In genomic region chr7:29619111-29619510, GRCh38 we compare ENCODE assay signal across 36 cellular contexts. TPM values are rescaled to one million over a fixed set of nuclear protein-coding genes. Genes with fewer than 3 reads are reported as not detected.
DNase-seq lines count a peak whose midpoint lies in the region; ATAC-seq, FAIRE-seq and TF ChIP-seq lines count a peak whose summit lies in the region.
"Had no signal": no experiment of that assay in that cellular context is flagged by ENCODE, and none has a peak within 500 bp of the region (broad histone marks: within the 10 kb centered on the region; RNA-seq: fewer than 3 reads in every experiment).

No MANE protein-coding gene starts in this region.

- TF ChIP-seq POLR2A in K562 (conservative IDR thresholded peaks at IDR 0.05) = no peak

- H3K79me2 ChIP-seq in K562 (ENCODE audit: control insufficient read depth, insufficient read depth, low read length) (no peaks in the 10 kb centered on the region), trophoblast cell (ENCODE audit: control insufficient read depth, insufficient read depth, low read length, poor library complexity) (no peaks in the 10 kb centered on the region)

- H3K9me3 ChIP-seq in K562 (replicated peaks; ENCODE audit: control insufficient read depth, insufficient read depth, low read depth, low read length) (no peaks in the 10 kb centered on the region), trophoblast cell (ENCODE audit: insufficient read depth, low read depth, low read length) (no peaks in the 10 kb centered on the region)
- H3K9me3 ChIP-seq: A549; BE2C; BLaER1; BLaER1 treated with 17β-estradiol and CSF1 and Interleukin-3, amounts not matched to agents 10 nM and 100 nM; Caco-2 had no signal

- H3K27ac ChIP-seq in K562 (ENCODE audit: extremely low read depth, low read depth, low read length) = no peak overlapping the region
- H3K27ac ChIP-seq in trophoblast cell (ENCODE audit: low read depth, low read length) = no peak overlapping the region
- H3K27ac ChIP-seq: 22Rv1; A549; BLaER1; BLaER1 treated with 17β-estradiol and CSF1 and Interleukin-3, amounts not matched to agents 10 nM and 100 nM; C4-2B had no signal

- no peak overlapping the region for H2BK120ac ChIP-seq in trophoblast cell (ENCODE audit: insufficient read depth, low read length, poor library complexity)

- no peak overlapping the region for H3K23ac ChIP-seq in trophoblast cell (ENCODE audit: low read length)

- H3K4ac ChIP-seq in trophoblast cell (ENCODE audit: low read depth, low read length) = no peak overlapping the region

- 33% methylated on average over 5 of the region's 5 CpGs for WGBS in K562 (ENCODE audit: insufficient coverage, low coverage, missing lambda C conversion rate)
- no CpG with 5 or more reads among the region's 5 CpGs for WGBS in trophoblast cell (ENCODE audit: extremely low coverage, insufficient coverage, insufficient read length)

- H3K4me3 ChIP-seq in K562 = no peak overlapping the region
- no peak overlapping the region for H3K4me3 ChIP-seq in trophoblast cell (ENCODE audit: low read depth, low read length)
- H3K4me3 ChIP-seq: A549; BLaER1; BLaER1 treated with 17β-estradiol and CSF1 and Interleukin-3, amounts not matched to agents 10 nM and 100 nM had no signal

- H2BK5ac ChIP-seq in trophoblast cell (ENCODE audit: low read depth, low read length, poor library complexity) = no peak overlapping the region

- no peak overlapping the region for H3K18ac ChIP-seq in trophoblast cell (ENCODE audit: low read length)

- intact Hi-C loops in K562 (cut with micrococcal nuclease) = no loop called here

- peaks cover 3 to 6% of the 10 kb centered on the region in 2 experiments; a peak in 2 of 5 replicates for H3K27me3 ChIP-seq in K562 (ENCODE audit: control insufficient read depth in 2 of 2, insufficient read depth in 2 of 2, low read length in 2 of 2)
- H3K27me3 ChIP-seq in trophoblast cell (ENCODE audit: insufficient read depth, low read length) = no peaks in the 10 kb centered on the region
- H3K27me3 ChIP-seq: BE2C; BLaER1; BLaER1 treated with 17β-estradiol and CSF1 and Interleukin-3, amounts not matched to agents 10 nM and 100 nM had no signal

- H4K91ac ChIP-seq in trophoblast cell (ENCODE audit: low read depth, low read length) = no peak overlapping the region

- H3K4me1 ChIP-seq in K562 (replicated peaks in 1 of 2; ENCODE audit: control insufficient read depth in 2 of 2, insufficient read depth in 2 of 2, low read length in 2 of 2) (peaks cover 0 to 6% of the 10 kb centered on the region in 2 experiments; a peak in 1 of 5 replicates), trophoblast cell (ENCODE audit: control insufficient read depth in 1 of 2, insufficient read depth in 2 of 2, low read length in 2 of 2) (peaks cover 5% of the 10 kb centered on the region in 2 experiments)
- H3K4me1 ChIP-seq: BE2C; BLaER1; BLaER1 treated with 17β-estradiol and CSF1 and Interleukin-3, amounts not matched to agents 10 nM and 100 nM; Caco-2 had no signal

- H3K4me2 ChIP-seq in K562 (ENCODE audit: insufficient read depth, low read length) (no peak overlapping the region), trophoblast cell (ENCODE audit: low read length) (no peak overlapping the region)
- H3K4me2 ChIP-seq: A549; BLaER1; BLaER1 treated with 17β-estradiol and CSF1 and Interleukin-3, amounts not matched to agents 10 nM and 100 nM had no signal

- H2BK12ac ChIP-seq in trophoblast cell (ENCODE audit: low read length) = no peak overlapping the region

- in situ Hi-C loops in K562 (cut with MboI) = no loop called here

- BruUV-seq in K562 (replicated peaks; lab: Mats Ljungman, UMichigan) = no TSS peak

- FAIRE-seq in K562 (lab: Jason Lieb, UNC) = no peak
- FAIRE-seq: A204.1, A549, D721Med had no signal

- H2AFZ ChIP-seq in K562 (ENCODE audit: low read depth, low read length) (no peak overlapping the region), trophoblast cell (ENCODE audit: insufficient read depth, low read length, poor library complexity) (no peak overlapping the region)

- H3K14ac ChIP-seq in trophoblast cell (ENCODE audit: low read length) = no peak overlapping the region

- H4K20me1 ChIP-seq in K562 (replicated peaks; ENCODE audit: control insufficient read depth, insufficient read depth, low read length) = no peaks in the 10 kb centered on the region
- H4K20me1 ChIP-seq: BLaER1; BLaER1 treated with 17β-estradiol and CSF1 and Interleukin-3, amounts not matched to agents 10 nM and 100 nM had no signal

- H3K9ac ChIP-seq in K562 (ENCODE audit: insufficient read depth in 1 of 2, low read depth in 2 of 2, low read length in 2 of 2) = no peak overlapping the region
- H3K9ac ChIP-seq in trophoblast cell (ENCODE audit: low read length) = no peak overlapping the region
- H3K9ac ChIP-seq: BLaER1; BLaER1 treated with 17β-estradiol and CSF1 and Interleukin-3, amounts not matched to agents 10 nM and 100 nM had no signal

- CTCF ChIA-PET in K562 (lab: Yijun Ruan, JAX; ENCODE audit: low intra/inter-chr PET ratio) = no interaction called here

- ATAC-seq in K562 (no peak), HG02981 (IDR thresholded peaks at IDR 0.05; ENCODE audit: unreplicated experiment) (no peak)
- ATAC-seq: A549; CD8-positive, alpha-beta T cell had no signal

- no peaks in the 10 kb centered on the region for H3K36me3 ChIP-seq in K562 (ENCODE audit: control insufficient read depth, insufficient read depth, low read length)
- H3K36me3 ChIP-seq in trophoblast cell (ENCODE audit: control insufficient read depth in 1 of 2, insufficient read depth in 2 of 2, low read length in 2 of 2) = no peaks in the 10 kb centered on the region
- H3K36me3 ChIP-seq: BE2C; BLaER1; BLaER1 treated with 17β-estradiol and CSF1 and Interleukin-3, amounts not matched to agents 10 nM and 100 nM had no signal

- no peaks in the 10 kb centered on the region for H3K79me1 ChIP-seq in trophoblast cell (ENCODE audit: low read length)

- H4K8ac ChIP-seq in trophoblast cell (ENCODE audit: low read depth, low read length) = no peak overlapping the region

- no peak overlapping the region for H2AK5ac ChIP-seq in trophoblast cell (ENCODE audit: low read length)

- DNase-seq in M059J (ENCODE audit: low read depth) (peak; percentile 34), K562 (ENCODE audit: extremely low read depth in 1 of 4, low spot score in 3 of 4) (no peak), trophoblast cell (peak; percentile 44 to 96), NCI-H2029 (lab: John Stamatoyannopoulos, UW) (no peak), DMS 273 treated with DMSO at 0.1 percent for 48 hours (lab: John Stamatoyannopoulos, UW) (no peak)
- DNase-seq: 8988T; ACHN; AML-193; BE2C; C1 segment of cervical spinal cord; Caco-2; Calu3; CD4-positive, alpha-beta memory T cell; CD4-positive, alpha-beta T cell; CD4-positive, CD25-positive, alpha-beta regulatory T cell; CD8-positive, alpha-beta memory T cell; CD8-positive, alpha-beta T cell; COR-L47; DMS153; DMS53; DMS79; DMS79 treated with DMSO at 0.1 percent for 48 hours; DND-41; EL had no signal

- H3K9me1 ChIP-seq in K562 (ENCODE audit: control insufficient read depth, insufficient read depth, low read length) = no peaks in the 10 kb centered on the region

- POLR2A ChIA-PET in K562 (lab: Yijun Ruan, JAX) = interaction anchor here (0.6 kb wide), 2 partner anchors 30 to 131 kb away, joined by 3 to 4 read pairs; no protein-coding TSS in a partner anchor

- no peak for TF ChIP-seq EP300 in K562 (IDR thresholded peaks at IDR 0.05; ENCODE audit: low read length)

- no peak overlapping the region for H4K12ac ChIP-seq in trophoblast cell (ENCODE audit: low read depth, low read length)

- no peak for TF ChIP-seq CTCF in K562 (IDR thresholded peaks at IDR 0.05 in 2 of 3, conservative IDR thresholded peaks at IDR 0.05 in 1 of 3; ENCODE audit: insufficient read depth in 2 of 3, low read depth in 1 of 3, low read length in 3 of 3)

- TF ChIP-seq RAD21 in K562 (CRISPR knock-in tag; conservative IDR thresholded peaks at IDR 0.05 in 1 of 2, IDR thresholded peaks at IDR 0.05 in 1 of 2) = no peak

TF ChIP-seq in K562, 482 proteins besides CTCF, POLR2A, EP300 and RAD21 (continues in another document):
- no peak for TF ChIP-seq HMGXB4 (CRISPR knock-in tag; IDR thresholded peaks at IDR 0.05)
- TF ChIP-seq ZNF707 (CRISPR knock-in tag; conservative IDR thresholded peaks at IDR 0.05) = no peak
- TF ChIP-seq HNRNPK (IDR thresholded peaks at IDR 0.05; ENCODE audit: low read depth, low read length, poor library complexity, severe bottlenecking) = no peak
- TF ChIP-seq FOXP1 (CRISPR knock-in tag; IDR thresholded peaks at IDR 0.05) = no peak
- TF ChIP-seq EZH2 (IDR thresholded peaks at IDR 0.05; ENCODE audit: borderline replicate concordance, low read depth, low read length) = no peak

RNA-seq across cellular contexts. Expression of gene PRR15, which starts 55.5 kb away (rescaled TPM):
- 0.17 TPM in 1 of 2 replicates, not detected in the other for total RNA-seq in M059J (2014; rRNA removed; shearing (Covaris generic))
- total RNA-seq in K562 (2011; cell fraction: chromatin; rRNA removed; ENCODE audit: low replicate concordance) = not detected in 2 replicates
- not detected in 2 replicates for total RNA-seq in K562 (2011; cell fraction: nucleolus; rRNA removed)
- not detected in 2 replicates for total RNA-seq in K562 (2011; cell fraction: nucleoplasm; rRNA removed)
- total RNA-seq in K562 (2014; rRNA removed) = not detected in 2 replicates
- not detected in 2 replicates for total RNA-seq in K562 (2014; rRNA removed; fragmentation: Illumina TruSeq; extraction: Trizol)
- total RNA-seq in K562 (2015; rRNA removed; fragmentation: Illumina TruSeq; extraction: Trizol) = not detected in 2 replicates
- not detected in 2 replicates for total RNA-seq in K562 (2021)
- not detected in 2 replicates for polyA plus RNA-seq in K562 (2011; rRNA removed)
- not detected in 2 replicates for polyA plus RNA-seq in K562 (2011; cell fraction: cytosol; rRNA removed)
- polyA plus RNA-seq in K562 (2011; cell fraction: nucleus; rRNA removed) = not detected in 2 replicates
- not detected in 2 replicates for polyA plus RNA-seq in K562 (2012)
- polyA plus RNA-seq in K562 (2014; fragmentation: Illumina TruSeq; extraction: Trizol) = not detected in 2 replicates
- not detected for polyA plus RNA-seq in K562 (2014; fragmentation: Nextera tagmentation; extraction: Ambion mirVana)
- not detected in 2 replicates for polyA plus RNA-seq in K562 (2014; rRNA removed)
- polyA minus RNA-seq in K562 (2011; rRNA and poly(A)+ RNA removed) = not detected in 2 replicates
- not detected in 2 replicates for polyA minus RNA-seq in K562 (2011; cell fraction: cytosol; rRNA and poly(A)+ RNA removed)
- polyA minus RNA-seq in K562 (2011; cell fraction: nucleus; rRNA and poly(A)+ RNA removed) = not detected in 2 replicates
- 89.1 and 96.9 TPM in 2 replicates for polyA plus RNA-seq in trophoblast cell (2013)
- total RNA-seq: A172; B cell; CD4-positive, alpha-beta memory T cell; CD4-positive, alpha-beta T cell; CD4-positive, CD25-positive, alpha-beta regulatory T cell; CD8-positive, alpha-beta memory T cell; CD8-positive, alpha-beta T cell had no signal
- polyA plus RNA-seq: AG04450; CD14-positive monocyte; CD4-positive, alpha-beta memory T cell; CD4-positive, CD25-positive, alpha-beta regulatory T cell; CD8-positive, alpha-beta memory T cell had no signal

Comparison
In these comparisons a context has a peak if more than half of its experiments do, and no peak if none do; other contexts are left out.
1. DNase-seq: peak in M059J (single experiment) and trophoblast cell (2 of 2); none in K562 (0 of 4), NCI-H2029 (single experiment) and DMS 273 treated with DMSO at 0.1 percent for 48 hours (single experiment).